In genomic region chr11:66268953-66269906, GRCh38 we compare ENCODE assay signal across 8 cellular contexts. TPM values are rescaled to one million over a fixed set of nuclear protein-coding genes. Genes with fewer than 3 reads are reported as not detected.
A peak's percentile ranks its signal among the peaks of the same experiment; 100 is the strongest.
DNase-seq lines count a peak whose midpoint lies in the region; ATAC-seq, FAIRE-seq and TF ChIP-seq lines count a peak whose summit lies in the region.

No MANE protein-coding gene starts in this region.

- H2AFZ ChIP-seq in HepG2 (ENCODE audit: low read length): no peak overlapping the region

- TSS peak; percentile 53 for BruUV-seq in HepG2 (replicated peaks; lab: Mats Ljungman, UMichigan)

- H3K9me3 Mint-ChIP-seq in activated T-cell treated with anti-CD3 and anti-CD28 coated beads, Interleukin-2, amount 50 U/mL, for 24 hours: no peaks in the 10 kb centered on the region

- no peaks in the 10 kb centered on the region for H3K27me3 Mint-ChIP-seq in activated T-cell treated with anti-CD3 and anti-CD28 coated beads, Interleukin-2, amount 50 U/mL, for 24 hours

- 9% methylated on average over 20 of the region's 32 CpGs for WGBS in HepG2 (ENCODE audit: low lambda C conversion rate)
- WGBS in thymus: 3% methylated on average over 32 of the region's 32 CpGs

- peaks cover 24% of the 10 kb centered on the region for H3K79me2 ChIP-seq in HepG2 (ENCODE audit: insufficient read depth, low read length)

- peaks cover 13% of the 10 kb centered on the region for H3K4me1 ChIP-seq in HepG2 (ENCODE audit: insufficient read depth, low read length)
- peaks cover 16% of the 10 kb centered on the region for H3K4me1 ChIP-seq in thymus (ENCODE audit: control insufficient read depth, insufficient read depth, low read length)

- DNase-seq in activated T-cell treated with anti-CD3 and anti-CD28 coated beads, Interleukin-2, amount 50 U/mL, for 24 hours: no peak
- DNase-seq in activated T-cell treated with anti-CD3 and anti-CD28 coated beads for 4 hours (no peak), NOMO-1 treated with dmso at 0.1 percent for 144 hours (lab: John Stamatoyannopoulos, UW; ENCODE audit: unreplicated experiment) (peak; percentile 65), T47D (ENCODE audit: low read depth in 1 of 2, low spot score in 1 of 2) (peak; percentile 46 to 60), HepG2 (ENCODE audit: low spot score) (peak; percentile 58), NCI-H1436 treated with DMSO at 0.1 percent for 48 hours (lab: John Stamatoyannopoulos, UW) (no peak), NCI-H1048 (lab: John Stamatoyannopoulos, UW) (no peak)

- ATAC-seq in HepG2: peak; percentile 24

- H4K20me1 ChIP-seq in HepG2 (ENCODE audit: insufficient read depth, low read length): peaks cover 9% of the 10 kb centered on the region

- intact Hi-C loops in HepG2 (cut with micrococcal nuclease; ENCODE audit: unreplicated experiment): loop anchor here (2.0 kb wide), 1 partner anchor 20 kb away; the partner anchor contains the start of gene YIF1A

- TF ChIP-seq RAD21 in HepG2 (CRISPR knock-in tag; IDR thresholded peaks at IDR 0.05): no peak

- in situ Hi-C loops in T47D (cut with HindIII; ENCODE audit: low pct_unique_long_range_greater_than_20kb, low sequenced_read_pairs) (no loop called here), HepG2 (cut with HindIII; ENCODE audit: extremely low pct_ligation_motif_present, low pct_unique_long_range_greater_than_20kb) (no loop called here)

- TF ChIP-seq EP300 in HepG2 (IDR thresholded peaks at IDR 0.05; ENCODE audit: low read depth in 2 of 2, low read length in 2 of 2): no peak
- TF ChIP-seq EP300 in HepG2 (CRISPR knock-in tag; IDR thresholded peaks at IDR 0.05; ENCODE audit: borderline replicate concordance): no peak

- H3K9ac ChIP-seq in HepG2 (ENCODE audit: insufficient read depth, low read depth, low read length): peak overlapping the region; percentile 93

- H3K4me3 Mint-ChIP-seq in activated T-cell treated with anti-CD3 and anti-CD28 coated beads, Interleukin-2, amount 50 U/mL, for 24 hours: peak overlapping the region; percentile 91

- H3K36me3 Mint-ChIP-seq in activated T-cell treated with anti-CD3 and anti-CD28 coated beads, Interleukin-2, amount 50 U/mL, for 24 hours (ENCODE audit: low read depth): peaks cover 83% of the 10 kb centered on the region

- TF ChIP-seq CTCF in HepG2 (CRISPR knock-in tag; IDR thresholded peaks at IDR 0.05): peak; percentile 10; the same call in 1 of the 2 replicates

- H3K36me3 ChIP-seq in HepG2 (replicated peaks in 1 of 2; ENCODE audit: control insufficient read depth in 1 of 2, insufficient read depth in 2 of 2, low read length in 2 of 2) (peaks cover 26 to 28% of the 10 kb centered on the region in 2 experiments), thymus (ENCODE audit: control insufficient read depth, insufficient read depth) (peaks cover 56% of the 10 kb centered on the region)

- H3K9me3 ChIP-seq in HepG2 (ENCODE audit: low read length) (no peaks in the 10 kb centered on the region), thymus (ENCODE audit: control insufficient read depth) (no peaks in the 10 kb centered on the region)

- CTCF ChIA-PET in HepG2 (lab: Yijun Ruan, JAX; ENCODE audit: low intra/inter-chr PET ratio, low total read pairs): interaction anchor here (1.6 kb wide), 1 partner anchor 47 kb away, joined by 8 read pairs; no protein-coding TSS in a partner anchor

- H3K27ac Mint-ChIP-seq in activated T-cell treated with anti-CD3 and anti-CD28 coated beads, Interleukin-2, amount 50 U/mL, for 24 hours: peak overlapping the region; percentile 99

- peak overlapping the region; percentile 89 to 98 (median 96) for H3K4me3 ChIP-seq in HepG2 (replicated peaks in 1 of 3; ENCODE audit: insufficient read depth in 1 of 3, low read depth in 2 of 3, low read length in 3 of 3)
- peak overlapping the region; percentile 73 for H3K4me3 ChIP-seq in thymus (ENCODE audit: low read length)

- peak; percentile 48 for FAIRE-seq in HepG2 (lab: Jason Lieb, UNC)

- POLR2A ChIA-PET in HepG2 (lab: Yijun Ruan, JAX): interaction anchor here (1.0 to 4.0 kb wide), 5 partner anchors 8 to 408 kb away, joined by 4 to 31 read pairs (median 5); partner anchors contain the start of genes RBM4B and YIF1A

- peak overlapping the region; percentile 78 for H3K27ac ChIP-seq in HepG2 (ENCODE audit: extremely low read length, insufficient read depth, low read length)
- H3K27ac ChIP-seq in thymus (ENCODE audit: low read depth): peak overlapping the region; percentile 72

- peak overlapping the region; percentile 92 for H3K4me2 ChIP-seq in HepG2 (ENCODE audit: low read depth, low read length)

- no peak for TF ChIP-seq POLR2A in HepG2 (IDR thresholded peaks at IDR 0.05; ENCODE audit: insufficient read depth in 1 of 2, low read depth in 2 of 2, low read length in 2 of 2)

- H3K4me1 Mint-ChIP-seq in activated T-cell treated with anti-CD3 and anti-CD28 coated beads, Interleukin-2, amount 50 U/mL, for 24 hours (ENCODE audit: low read depth): peaks cover 44% of the 10 kb centered on the region

- H3K27me3 ChIP-seq in HepG2 (ENCODE audit: control insufficient read depth in 1 of 2, insufficient read depth in 2 of 2, low read length in 2 of 2) (no peaks in the 10 kb centered on the region; a peak in 1 of 5 replicates), thymus (ENCODE audit: control insufficient read depth, insufficient read depth) (no peaks in the 10 kb centered on the region)

RNA-seq across cellular contexts. Expression of gene RAB1B, which starts 0.8 kb away (rescaled TPM):
- total RNA-seq in HepG2 (2016; rRNA removed; fragmentation: Illumina TruSeq; extraction: Trizol): 73.7 and 77.9 TPM in 2 replicates
- 22.8 and 24.5 TPM in 2 replicates for total RNA-seq in HepG2 (2016; cell fraction: cytosol; rRNA removed; fragmentation: Illumina TruSeq; extraction: Trizol; ENCODE audit: low read depth)
- total RNA-seq in HepG2 (2016; cell fraction: insoluble cytoplasmic fraction; rRNA removed; fragmentation: Illumina TruSeq; extraction: Trizol): 71.1 and 82.5 TPM in 2 replicates
- total RNA-seq in HepG2 (2016; cell fraction: membrane; rRNA removed; fragmentation: Illumina TruSeq; extraction: Trizol): 43.6 and 49.5 TPM in 2 replicates
- 29.4 and 33.2 TPM in 2 replicates for total RNA-seq in HepG2 (2016; cell fraction: nucleus; rRNA removed; fragmentation: Illumina TruSeq; extraction: Trizol)
- polyA plus RNA-seq in HepG2 (2011; rRNA removed) (87.9 and 97.8 TPM in 2 replicates), thymus (105 TPM)
- 86.4 and 116 TPM in 2 replicates for polyA plus RNA-seq in HepG2 (2011; cell fraction: cytosol; rRNA removed)
- polyA plus RNA-seq in HepG2 (2011; cell fraction: nucleus; rRNA removed): 58.8 and 60.5 TPM in 2 replicates
- 48.5 and 57.1 TPM in 2 replicates for polyA plus RNA-seq in HepG2 (2012)
- polyA plus RNA-seq in HepG2 (2016; cell fraction: cytosol; fragmentation: Illumina TruSeq; extraction: Trizol; ENCODE audit: low read depth): 28.9 and 32.8 TPM in 2 replicates
- polyA plus RNA-seq in HepG2 (2016; cell fraction: insoluble cytoplasmic fraction; fragmentation: Illumina TruSeq; extraction: Trizol; ENCODE audit: low read depth): 89.9 and 95.0 TPM in 2 replicates
- polyA plus RNA-seq in HepG2 (2016; cell fraction: membrane; fragmentation: Illumina TruSeq; extraction: Trizol; ENCODE audit: low read depth): 51.2 TPM in 2 replicates
- 63.8 and 71.2 TPM in 2 replicates for polyA plus RNA-seq in HepG2 (2016; cell fraction: nucleus; fragmentation: Illumina TruSeq; extraction: Trizol; ENCODE audit: insufficient read depth, low read depth)
- polyA minus RNA-seq in HepG2 (2011; rRNA and poly(A)+ RNA removed; ENCODE audit: low replicate concordance): 142 and 271 TPM in 2 replicates
- 48.5 and 50.0 TPM in 2 replicates for polyA minus RNA-seq in HepG2 (2011; cell fraction: cytosol; rRNA and poly(A)+ RNA removed)
- 7.7 and 9.4 TPM in 2 replicates for polyA minus RNA-seq in HepG2 (2011; cell fraction: nucleus; rRNA and poly(A)+ RNA removed)

RNA-seq across cellular contexts. Expression of gene CNIH2, which starts 8.7 kb away (rescaled TPM):
- total RNA-seq in HepG2 (2016; rRNA removed; fragmentation: Illumina TruSeq; extraction: Trizol): 0.18 and 0.60 TPM in 2 replicates
- 0.44 and 1.2 TPM in 2 replicates for total RNA-seq in HepG2 (2016; cell fraction: cytosol; rRNA removed; fragmentation: Illumina TruSeq; extraction: Trizol; ENCODE audit: low read depth)
- 0.13 and 0.17 TPM in 2 replicates for total RNA-seq in HepG2 (2016; cell fraction: insoluble cytoplasmic fraction; rRNA removed; fragmentation: Illumina TruSeq; extraction: Trizol)
- 1.2 TPM in 2 replicates for total RNA-seq in HepG2 (2016; cell fraction: membrane; rRNA removed; fragmentation: Illumina TruSeq; extraction: Trizol)
- total RNA-seq in HepG2 (2016; cell fraction: nucleus; rRNA removed; fragmentation: Illumina TruSeq; extraction: Trizol): 0.47 and 0.69 TPM in 2 replicates
- polyA plus RNA-seq in HepG2 (2011; rRNA removed) (0.25 and 0.69 TPM in 2 replicates), thymus (1.6 TPM)
- polyA plus RNA-seq in HepG2 (2011; cell fraction: cytosol; rRNA removed): 0.32 and 0.35 TPM in 2 replicates
- 0.47 and 0.55 TPM in 2 replicates for polyA plus RNA-seq in HepG2 (2011; cell fraction: nucleus; rRNA removed)
- 0.09 and 0.23 TPM in 2 replicates for polyA plus RNA-seq in HepG2 (2012)
- 4.5 and 4.9 TPM in 2 replicates for polyA plus RNA-seq in HepG2 (2016; cell fraction: cytosol; fragmentation: Illumina TruSeq; extraction: Trizol; ENCODE audit: low read depth)
- 0.73 and 0.97 TPM in 2 replicates for polyA plus RNA-seq in HepG2 (2016; cell fraction: insoluble cytoplasmic fraction; fragmentation: Illumina TruSeq; extraction: Trizol; ENCODE audit: low read depth)
- 4.7 and 4.8 TPM in 2 replicates for polyA plus RNA-seq in HepG2 (2016; cell fraction: membrane; fragmentation: Illumina TruSeq; extraction: Trizol; ENCODE audit: low read depth)
- 0.59 and 1.3 TPM in 2 replicates for polyA plus RNA-seq in HepG2 (2016; cell fraction: nucleus; fragmentation: Illumina TruSeq; extraction: Trizol; ENCODE audit: insufficient read depth, low read depth)
- 0.26 TPM in 1 of 2 replicates, not detected in the other for polyA minus RNA-seq in HepG2 (2011; rRNA and poly(A)+ RNA removed; ENCODE audit: low replicate concordance)
- polyA minus RNA-seq in HepG2 (2011; cell fraction: cytosol; rRNA and poly(A)+ RNA removed): not detected in 2 replicates
- not detected in 2 replicates for polyA minus RNA-seq in HepG2 (2011; cell fraction: nucleus; rRNA and poly(A)+ RNA removed)

RNA-seq across cellular contexts. Expression of gene KLC2, which starts 11.7 kb away (rescaled TPM):
- 5.8 and 8.9 TPM in 2 replicates for total RNA-seq in HepG2 (2016; rRNA removed; fragmentation: Illumina TruSeq; extraction: Trizol)
- 2.9 and 4.1 TPM in 2 replicates for total RNA-seq in HepG2 (2016; cell fraction: cytosol; rRNA removed; fragmentation: Illumina TruSeq; extraction: Trizol; ENCODE audit: low read depth)
- total RNA-seq in HepG2 (2016; cell fraction: insoluble cytoplasmic fraction; rRNA removed; fragmentation: Illumina TruSeq; extraction: Trizol): 6.4 and 10.4 TPM in 2 replicates
- total RNA-seq in HepG2 (2016; cell fraction: membrane; rRNA removed; fragmentation: Illumina TruSeq; extraction: Trizol): 5.1 and 5.2 TPM in 2 replicates
- 7.2 and 9.9 TPM in 2 replicates for total RNA-seq in HepG2 (2016; cell fraction: nucleus; rRNA removed; fragmentation: Illumina TruSeq; extraction: Trizol)
- polyA plus RNA-seq in HepG2 (2011; rRNA removed) (9.2 and 13.5 TPM in 2 replicates), thymus (36.5 TPM)
- 6.2 and 8.0 TPM in 2 replicates for polyA plus RNA-seq in HepG2 (2011; cell fraction: cytosol; rRNA removed)
- 37.0 and 38.9 TPM in 2 replicates for polyA plus RNA-seq in HepG2 (2011; cell fraction: nucleus; rRNA removed)
- polyA plus RNA-seq in HepG2 (2012): 8.0 and 20.4 TPM in 2 replicates
- polyA plus RNA-seq in HepG2 (2016; cell fraction: cytosol; fragmentation: Illumina TruSeq; extraction: Trizol; ENCODE audit: low read depth): 2.3 and 2.5 TPM in 2 replicates
- 10.3 and 13.3 TPM in 2 replicates for polyA plus RNA-seq in HepG2 (2016; cell fraction: insoluble cytoplasmic fraction; fragmentation: Illumina TruSeq; extraction: Trizol; ENCODE audit: low read depth)
- polyA plus RNA-seq in HepG2 (2016; cell fraction: membrane; fragmentation: Illumina TruSeq; extraction: Trizol; ENCODE audit: low read depth): 4.7 and 5.2 TPM in 2 replicates
- polyA plus RNA-seq in HepG2 (2016; cell fraction: nucleus; fragmentation: Illumina TruSeq; extraction: Trizol; ENCODE audit: insufficient read depth, low read depth): 23.2 and 27.0 TPM in 2 replicates
- polyA minus RNA-seq in HepG2 (2011; rRNA and poly(A)+ RNA removed; ENCODE audit: low replicate concordance): 17.2 and 38.7 TPM in 2 replicates
- polyA minus RNA-seq in HepG2 (2011; cell fraction: cytosol; rRNA and poly(A)+ RNA removed): 5.8 and 6.9 TPM in 2 replicates
- 6.4 and 8.5 TPM in 2 replicates for polyA minus RNA-seq in HepG2 (2011; cell fraction: nucleus; rRNA and poly(A)+ RNA removed)

RNA-seq across cellular contexts. Expression of gene YIF1A, which starts 19.7 kb away (rescaled TPM):
- 78.9 and 145 TPM in 2 replicates for total RNA-seq in HepG2 (2016; rRNA removed; fragmentation: Illumina TruSeq; extraction: Trizol)
- 67.9 and 97.5 TPM in 2 replicates for total RNA-seq in HepG2 (2016; cell fraction: cytosol; rRNA removed; fragmentation: Illumina TruSeq; extraction: Trizol; ENCODE audit: low read depth)
- 79.1 and 144 TPM in 2 replicates for total RNA-seq in HepG2 (2016; cell fraction: insoluble cytoplasmic fraction; rRNA removed; fragmentation: Illumina TruSeq; extraction: Trizol)
- total RNA-seq in HepG2 (2016; cell fraction: membrane; rRNA removed; fragmentation: Illumina TruSeq; extraction: Trizol): 74.6 and 94.5 TPM in 2 replicates
- 100 and 123 TPM in 2 replicates for total RNA-seq in HepG2 (2016; cell fraction: nucleus; rRNA removed; fragmentation: Illumina TruSeq; extraction: Trizol)
- 133 and 166 TPM in 2 replicates for polyA plus RNA-seq in HepG2 (2011; rRNA removed)
- polyA plus RNA-seq in HepG2 (2011; cell fraction: cytosol; rRNA removed): 145 and 216 TPM in 2 replicates
- polyA plus RNA-seq in HepG2 (2011; cell fraction: nucleus; rRNA removed): 188 and 197 TPM in 2 replicates
- polyA plus RNA-seq in HepG2 (2012): 82.1 and 113 TPM in 2 replicates
- 70.4 and 85.6 TPM in 2 replicates for polyA plus RNA-seq in HepG2 (2016; cell fraction: cytosol; fragmentation: Illumina TruSeq; extraction: Trizol; ENCODE audit: low read depth)
- polyA plus RNA-seq in HepG2 (2016; cell fraction: insoluble cytoplasmic fraction; fragmentation: Illumina TruSeq; extraction: Trizol; ENCODE audit: low read depth): 74.0 and 87.7 TPM in 2 replicates
- 69.4 and 78.0 TPM in 2 replicates for polyA plus RNA-seq in HepG2 (2016; cell fraction: membrane; fragmentation: Illumina TruSeq; extraction: Trizol; ENCODE audit: low read depth)
- 157 and 186 TPM in 2 replicates for polyA plus RNA-seq in HepG2 (2016; cell fraction: nucleus; fragmentation: Illumina TruSeq; extraction: Trizol; ENCODE audit: insufficient read depth, low read depth)
- polyA minus RNA-seq in HepG2 (2011; rRNA and poly(A)+ RNA removed; ENCODE audit: low replicate concordance): 241 and 330 TPM in 2 replicates
- 159 and 162 TPM in 2 replicates for polyA minus RNA-seq in HepG2 (2011; cell fraction: cytosol; rRNA and poly(A)+ RNA removed)
- 44.9 and 46.5 TPM in 2 replicates for polyA minus RNA-seq in HepG2 (2011; cell fraction: nucleus; rRNA and poly(A)+ RNA removed)
- polyA plus RNA-seq in thymus: 57.3 TPM

RNA-seq across cellular contexts. Expression of gene TMEM151A, which starts 22.5 kb away (rescaled TPM):
- total RNA-seq in HepG2 (2016; rRNA removed; fragmentation: Illumina TruSeq; extraction: Trizol): 0.10 and 0.18 TPM in 2 replicates
- 0.09 and 0.10 TPM in 2 replicates for total RNA-seq in HepG2 (2016; cell fraction: cytosol; rRNA removed; fragmentation: Illumina TruSeq; extraction: Trizol; ENCODE audit: low read depth)
- total RNA-seq in HepG2 (2016; cell fraction: insoluble cytoplasmic fraction; rRNA removed; fragmentation: Illumina TruSeq; extraction: Trizol): 0.09 and 0.13 TPM in 2 replicates
- 0.10 and 0.15 TPM in 2 replicates for total RNA-seq in HepG2 (2016; cell fraction: membrane; rRNA removed; fragmentation: Illumina TruSeq; extraction: Trizol)
- total RNA-seq in HepG2 (2016; cell fraction: nucleus; rRNA removed; fragmentation: Illumina TruSeq; extraction: Trizol): 0.13 and 0.19 TPM in 2 replicates
- 0.33 and 0.48 TPM in 2 replicates for polyA plus RNA-seq in HepG2 (2011; rRNA removed)
- 0.35 and 0.48 TPM in 2 replicates for polyA plus RNA-seq in HepG2 (2011; cell fraction: cytosol; rRNA removed)
- 0.74 and 0.76 TPM in 2 replicates for polyA plus RNA-seq in HepG2 (2011; cell fraction: nucleus; rRNA removed)
- 0.40 and 0.52 TPM in 2 replicates for polyA plus RNA-seq in HepG2 (2012)
- polyA plus RNA-seq in HepG2 (2016; cell fraction: cytosol; fragmentation: Illumina TruSeq; extraction: Trizol; ENCODE audit: low read depth): 0.07 TPM in 1 of 2 replicates, not detected in the other
- polyA plus RNA-seq in HepG2 (2016; cell fraction: insoluble cytoplasmic fraction; fragmentation: Illumina TruSeq; extraction: Trizol; ENCODE audit: low read depth): 0.14 and 0.15 TPM in 2 replicates
- 0.11 and 0.16 TPM in 2 replicates for polyA plus RNA-seq in HepG2 (2016; cell fraction: membrane; fragmentation: Illumina TruSeq; extraction: Trizol; ENCODE audit: low read depth)
- polyA plus RNA-seq in HepG2 (2016; cell fraction: nucleus; fragmentation: Illumina TruSeq; extraction: Trizol; ENCODE audit: insufficient read depth, low read depth): 0.17 and 0.18 TPM in 2 replicates
- 0.09 and 1.0 TPM in 2 replicates for polyA minus RNA-seq in HepG2 (2011; rRNA and poly(A)+ RNA removed; ENCODE audit: low replicate concordance)
- polyA minus RNA-seq in HepG2 (2011; cell fraction: cytosol; rRNA and poly(A)+ RNA removed): 0.26 and 0.30 TPM in 2 replicates
- polyA minus RNA-seq in HepG2 (2011; cell fraction: nucleus; rRNA and poly(A)+ RNA removed): 0.62 and 0.77 TPM in 2 replicates
- polyA plus RNA-seq in thymus: 0.02 TPM

Comparison
In these comparisons a context has a peak if more than half of its experiments do, and no peak if none do; other contexts are left out.
1. DNase-seq: peak in NOMO-1 treated with dmso at 0.1 percent for 144 hours (single experiment), T47D (2 of 2) and HepG2 (single experiment); none in activated T-cell treated with anti-CD3 and anti-CD28 coated beads, Interleukin-2, amount 50 U/mL, for 24 hours (single experiment), activated T-cell treated with anti-CD3 and anti-CD28 coated beads for 4 hours (single experiment), NCI-H1436 treated with DMSO at 0.1 percent for 48 hours (single experiment) and NCI-H1048 (single experiment).